ENCODE assay signal across 11 cellular contexts in the genomic region with DNA sequence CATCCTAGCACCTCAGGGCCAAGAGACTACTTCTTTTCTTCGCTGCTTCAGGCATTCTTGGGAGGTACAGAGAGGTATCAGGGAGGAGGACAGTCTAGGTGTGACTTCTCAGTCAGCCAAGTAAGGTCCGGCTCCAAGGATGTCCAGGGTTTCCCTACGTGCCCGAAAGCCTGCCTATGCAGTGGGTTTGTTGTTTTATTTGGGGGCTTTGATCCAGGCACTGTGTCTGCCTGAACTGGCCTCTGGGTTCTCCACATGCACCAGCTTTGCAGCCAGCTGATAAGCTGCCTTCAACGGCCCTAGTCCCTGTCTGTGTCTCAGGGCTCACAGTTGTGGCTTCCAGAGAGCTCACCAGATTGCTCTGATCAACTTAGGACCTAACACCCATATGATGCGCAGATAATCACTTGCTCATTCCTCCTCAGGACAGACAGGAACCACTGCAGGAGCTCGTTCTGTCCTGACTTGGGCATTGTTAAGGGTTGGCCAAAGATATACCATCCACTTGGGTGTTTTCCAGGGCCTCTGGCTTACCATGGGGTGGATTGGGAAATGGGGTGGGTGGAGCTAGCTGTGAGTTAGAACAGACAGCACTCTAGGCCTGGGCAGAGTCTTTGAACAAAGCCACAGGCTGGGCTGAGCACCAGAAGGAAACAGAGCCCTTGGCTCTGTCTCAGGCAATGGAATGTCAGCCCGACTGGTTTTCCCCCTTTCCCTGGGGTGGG. TPM values are rescaled to one million over a fixed set of nuclear protein-coding genes. Genes with fewer than 3 reads are reported as not detected.
DNase-seq lines count a peak whose midpoint lies in the region; ATAC-seq and TF ChIP-seq lines count a peak whose summit lies in the region.
"Had no signal": no experiment of that assay in that cellular context is flagged by ENCODE, and none has a peak within 500 bp of the region (broad histone marks: within the 10 kb centered on the region; RNA-seq: fewer than 3 reads in every experiment).

No MANE protein-coding gene starts in this region.

- H3K4me1 ChIP-seq in Panc1 (ENCODE audit: control insufficient read depth, insufficient read depth, low read length) (no peaks in the 10 kb centered on the region), esophagus (ENCODE audit: control insufficient read depth in 2 of 2, insufficient read depth in 2 of 2, low read length in 1 of 2) (peaks cover 7 to 26% of the 10 kb centered on the region in 2 donors), mucosa of descending colon (ENCODE audit: low read depth) (peaks cover 10% of the 10 kb centered on the region)
- H3K4me1 ChIP-seq: BLaER1 had no signal

- WGBS in esophagus, 2 donors: 44 to 52% methylated on average over 8 of the region's 8 CpGs

- H3K4me3 ChIP-seq in Panc1 (ENCODE audit: low read depth in 2 of 2, low read length in 2 of 2) (no peak overlapping the region), esophagus (ENCODE audit: low read depth in 1 of 2, low read length in 2 of 2) (no peak overlapping the region), mucosa of descending colon (no peak overlapping the region)
- H3K4me3 ChIP-seq: BLaER1, K562 had no signal

- no peaks in the 10 kb centered on the region for H3K27me3 ChIP-seq in Panc1 (ENCODE audit: control insufficient read depth, insufficient read depth, low read length)
- no peaks in the 10 kb centered on the region for H3K27me3 ChIP-seq in esophagus (ENCODE audit: control insufficient read depth in 1 of 2, insufficient read depth in 2 of 2, low read length in 2 of 2)
- H3K27me3 ChIP-seq: BLaER1 had no signal

- DNase-seq in AG08395 (ENCODE audit: low spot score) (peak; percentile 66), Panc1 (ENCODE audit: low read depth, low spot score) (no peak), mucosa of descending colon (peak; percentile 57 to 67 (median 65)), middle frontal gyrus (ENCODE audit: extremely low spot score, low spot score) (no peak), NCI-H1417 treated with DMSO at 0.1 percent for 48 hours (lab: John Stamatoyannopoulos, UW) (no peak)
- no peak for DNase-seq in activated naive CD4-positive, alpha-beta T cell treated with anti-CD3 and anti-CD28 coated beads, Interleukin-2, amount 50 U/mL, for 72 hours (ENCODE audit: low spot score in 2 of 2)
- DNase-seq in activated T-helper 1 cell treated with anti-CD3 and anti-CD28 coated beads, Interleukin-12 subunit alpha, Interleukin-12 subunit beta, Interleukin-2, Interleukin-4 antibody, amounts not matched to agents 30 ng/mL and 10 ng/mL and 1 ng/mL, durations not matched to agents 14 hours and 24 hours and 36 hours (ENCODE audit: low spot score): no peak
- DNase-seq: activated CD4-positive, alpha-beta T cell treated with anti-CD3 and anti-CD28 coated beads for 48 hours had no signal

- intact Hi-C loops in Panc1 (cut with micrococcal nuclease; ENCODE audit: unreplicated experiment): no loop called here
- intact Hi-C loops in mucosa of descending colon (cut with DNase I, micrococcal nuclease): no loop called here
- intact Hi-C loops in activated T-helper 1 cell treated with anti-CD3 and anti-CD28 coated beads, Interleukin-12 subunit alpha, Interleukin-12 subunit beta, Interleukin-2, Interleukin-4 antibody, amounts not matched to agents 30 ng/mL and 10 ng/mL and 1 ng/mL, durations not matched to agents 14 hours and 24 hours and 36 hours (cut with micrococcal nuclease): no loop called here

- CTCF ChIA-PET in Panc1 (lab: Charles Lee): no interaction called here

- H3K27ac ChIP-seq in Panc1 (ENCODE audit: low read length) (no peak overlapping the region), esophagus (ENCODE audit: low read depth in 2 of 2, low read length in 1 of 2) (peak overlapping the region; percentile 90 to 93)
- H3K27ac ChIP-seq: BLaER1 had no signal

- no peak overlapping the region for H3K4me3 Mint-ChIP-seq in activated T-helper 1 cell treated with anti-CD3 and anti-CD28 coated beads, Interleukin-12 subunit alpha, Interleukin-12 subunit beta, Interleukin-2, Interleukin-4 antibody, amounts not matched to agents 30 ng/mL and 10 ng/mL and 1 ng/mL, durations not matched to agents 14 hours and 24 hours and 36 hours

- no peaks in the 10 kb centered on the region for H3K27me3 Mint-ChIP-seq in activated T-helper 1 cell treated with anti-CD3 and anti-CD28 coated beads, Interleukin-12 subunit alpha, Interleukin-12 subunit beta, Interleukin-2, Interleukin-4 antibody, amounts not matched to agents 30 ng/mL and 10 ng/mL and 1 ng/mL, durations not matched to agents 14 hours and 24 hours and 36 hours (ENCODE audit: insufficient read depth)

- no peaks in the 10 kb centered on the region for H3K9me3 Mint-ChIP-seq in activated naive CD4-positive, alpha-beta T cell treated with anti-CD3 and anti-CD28 coated beads, Interleukin-2, amount 50 U/mL, for 72 hours
- no peaks in the 10 kb centered on the region for H3K9me3 Mint-ChIP-seq in activated T-helper 1 cell treated with anti-CD3 and anti-CD28 coated beads, Interleukin-12 subunit alpha, Interleukin-12 subunit beta, Interleukin-2, Interleukin-4 antibody, amounts not matched to agents 30 ng/mL and 10 ng/mL and 1 ng/mL, durations not matched to agents 14 hours and 24 hours and 36 hours

- H3K36me3 ChIP-seq in Panc1 (ENCODE audit: control insufficient read depth, insufficient read depth, low read length) (no peaks in the 10 kb centered on the region), esophagus (ENCODE audit: control insufficient read depth in 2 of 2, insufficient read depth in 2 of 2, low read length in 1 of 2) (peaks cover 0 to 3% of the 10 kb centered on the region in 2 donors), mucosa of descending colon (ENCODE audit: low read depth) (no peaks in the 10 kb centered on the region)
- H3K36me3 ChIP-seq: BLaER1 had no signal

- in situ Hi-C loops in Panc1 (cut with HindIII; ENCODE audit: low pct_unique_long_range_greater_than_20kb, low sequenced_read_pairs): no loop called here

- POLR2A ChIA-PET in Panc1 (lab: Charles Lee): no interaction called here

- H3K27ac Mint-ChIP-seq in activated naive CD4-positive, alpha-beta T cell treated with anti-CD3 and anti-CD28 coated beads, Interleukin-2, amount 50 U/mL, for 72 hours: no peak overlapping the region
- no peak overlapping the region for H3K27ac Mint-ChIP-seq in activated T-helper 1 cell treated with anti-CD3 and anti-CD28 coated beads, Interleukin-12 subunit alpha, Interleukin-12 subunit beta, Interleukin-2, Interleukin-4 antibody, amounts not matched to agents 30 ng/mL and 10 ng/mL and 1 ng/mL, durations not matched to agents 14 hours and 24 hours and 36 hours

- no peak for TF ChIP-seq CTCF in Panc1 (IDR thresholded peaks at IDR 0.05)
- TF ChIP-seq CTCF in mucosa of descending colon (IDR thresholded peaks at IDR 0.05): no peak

- H3K9me3 ChIP-seq in Panc1 (ENCODE audit: control insufficient read depth, insufficient read depth, low read depth, low read length): no peaks in the 10 kb centered on the region
- no peaks in the 10 kb centered on the region for H3K9me3 ChIP-seq in esophagus (ENCODE audit: control insufficient read depth in 2 of 2, insufficient read depth in 1 of 2, low read depth in 1 of 2, low read length in 1 of 2)
- no peaks in the 10 kb centered on the region for H3K9me3 ChIP-seq in mucosa of descending colon
- H3K9me3 ChIP-seq: BLaER1 had no signal

- H3K36me3 Mint-ChIP-seq in activated naive CD4-positive, alpha-beta T cell treated with anti-CD3 and anti-CD28 coated beads, Interleukin-2, amount 50 U/mL, for 72 hours: no peaks in the 10 kb centered on the region
- H3K36me3 Mint-ChIP-seq in activated T-helper 1 cell treated with anti-CD3 and anti-CD28 coated beads, Interleukin-12 subunit alpha, Interleukin-12 subunit beta, Interleukin-2, Interleukin-4 antibody, amounts not matched to agents 30 ng/mL and 10 ng/mL and 1 ng/mL, durations not matched to agents 14 hours and 24 hours and 36 hours (ENCODE audit: low read depth): no peaks in the 10 kb centered on the region

- ATAC-seq in Panc1: peak; percentile 56; the same call in 1 of the 2 replicates
- peak; percentile 93 for ATAC-seq in mucosa of descending colon
- ATAC-seq in activated naive CD4-positive, alpha-beta T cell treated with anti-CD3 and anti-CD28 coated beads, Interleukin-2, amount 50 U/mL, for 72 hours: no peak
- ATAC-seq: K562 had no signal

- no TSS peak for BruUV-seq in Panc1 (replicated peaks; lab: Mats Ljungman, UMichigan)

- H3K4me1 Mint-ChIP-seq in activated T-helper 1 cell treated with anti-CD3 and anti-CD28 coated beads, Interleukin-12 subunit alpha, Interleukin-12 subunit beta, Interleukin-2, Interleukin-4 antibody, amounts not matched to agents 30 ng/mL and 10 ng/mL and 1 ng/mL, durations not matched to agents 14 hours and 24 hours and 36 hours (ENCODE audit: low read depth): no peaks in the 10 kb centered on the region

RNA-seq across cellular contexts. Expression of gene CRYBB3, which starts 45.5 kb away (rescaled TPM):
- total RNA-seq in Panc1 (2021; ENCODE audit: unreplicated experiment) (0.67 TPM), mucosa of descending colon (1 to 10 TPM in 1 of 3 donors, under 1 TPM in 2; 0.82 to 2.9 (median 0.82) TPM)
- 0.25 TPM for polyA plus RNA-seq in Panc1 (2012; ENCODE audit: insufficient read length)
- 1 to 10 TPM in 1 of 2 donors, under 1 TPM in 1; 0.33 to 1.1 TPM for polyA plus RNA-seq in esophagus
- total RNA-seq in activated naive CD4-positive, alpha-beta T cell treated with anti-CD3 and anti-CD28 coated beads, Interleukin-2, amount 50 U/mL, for 72 hours: under 1 TPM in 1 of 2 donors, not detected in 1; 0.80 TPM
- 0.60 TPM in 1 of 2 replicates, not detected in the other for total RNA-seq in activated T-helper 1 cell treated with anti-CD3 and anti-CD28 coated beads, Interleukin-12 subunit alpha, Interleukin-12 subunit beta, Interleukin-2, Interleukin-4 antibody, amounts not matched to agents 30 ng/mL and 10 ng/mL and 1 ng/mL, durations not matched to agents 14 hours and 24 hours and 36 hours
- total RNA-seq: K562 had no signal
- polyA plus RNA-seq: K562 had no signal

Comparison
In these comparisons a context has a peak if more than half of its experiments do, and no peak if none do; other contexts are left out.
1. DNase-seq: peak in AG08395 (single experiment) and mucosa of descending colon (3 of 3); none in Panc1 (single experiment), activated naive CD4-positive, alpha-beta T cell treated with anti-CD3 and anti-CD28 coated beads, Interleukin-2, amount 50 U/mL, for 72 hours (0 of 2), middle frontal gyrus (single experiment), activated T-helper 1 cell treated with anti-CD3 and anti-CD28 coated beads, Interleukin-12 subunit alpha, Interleukin-12 subunit beta, Interleukin-2, Interleukin-4 antibody, amounts not matched to agents 30 ng/mL and 10 ng/mL and 1 ng/mL, durations not matched to agents 14 hours and 24 hours and 36 hours (single experiment) and NCI-H1417 treated with DMSO at 0.1 percent for 48 hours (single experiment).
2. ATAC-seq: peak in Panc1 (single experiment) and mucosa of descending colon (single experiment); none in activated naive CD4-positive, alpha-beta T cell treated with anti-CD3 and anti-CD28 coated beads, Interleukin-2, amount 50 U/mL, for 72 hours (0 of 2).